ENCODE assay signal across 9 cellular contexts in the genomic region with DNA sequence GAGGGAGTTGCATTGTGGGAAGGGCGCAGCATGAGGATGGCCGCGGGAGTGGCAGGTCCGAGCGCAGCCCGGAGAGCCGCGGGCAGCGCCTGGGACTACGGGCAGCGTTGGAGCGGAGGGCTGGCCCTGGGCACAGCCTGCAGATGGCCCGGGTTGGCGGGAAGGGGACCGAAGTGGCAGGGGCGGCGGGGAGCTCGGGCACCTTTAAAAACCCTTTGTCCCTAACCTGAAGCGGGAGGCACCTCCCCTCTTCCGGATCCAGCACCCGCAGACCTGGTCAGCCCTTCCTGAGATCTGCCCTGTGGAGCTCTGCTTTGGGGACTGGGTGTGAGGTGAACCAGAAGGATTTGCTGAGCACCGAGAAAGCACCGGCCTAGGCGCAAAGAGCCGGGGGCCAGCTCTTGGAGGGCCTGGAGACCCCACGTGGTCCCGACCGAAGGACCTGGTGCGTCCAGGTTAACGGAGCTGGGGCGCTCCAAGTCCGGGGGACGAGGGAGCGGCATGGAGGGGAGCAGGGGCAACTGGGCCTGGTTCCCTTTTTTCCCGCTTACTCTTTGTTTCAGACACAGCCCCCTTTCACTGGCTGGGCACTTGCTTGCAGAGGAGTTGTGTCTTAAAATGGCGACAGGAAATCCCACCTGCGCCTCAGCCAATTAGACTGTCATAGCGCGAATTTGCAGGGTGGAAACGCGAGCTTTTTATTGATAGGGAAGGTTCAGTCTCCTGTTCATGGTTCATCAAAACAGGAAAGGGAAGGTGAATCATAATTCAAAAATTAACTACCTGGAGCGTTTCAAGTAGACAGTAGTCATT. TPM values are rescaled to one million over a fixed set of nuclear protein-coding genes. Genes with fewer than 3 reads are reported as not detected.
A peak's percentile ranks its signal among the peaks of the same experiment; 100 is the strongest.
DNase-seq lines count a peak whose midpoint lies in the region; ATAC-seq, FAIRE-seq and TF ChIP-seq lines count a peak whose summit lies in the region.
"Had no signal": no experiment of that assay in that cellular context is flagged by ENCODE, and none has a peak within 500 bp of the region (broad histone marks: within the 10 kb centered on the region; RNA-seq: fewer than 3 reads in every experiment).

No MANE protein-coding gene starts in this region.

- H3K27ac ChIP-seq in H1 (ENCODE audit: low read depth, low read length), result peak overlapping the region; percentile 97
- peak overlapping the region; percentile 93 for H3K27ac ChIP-seq in stomach smooth muscle (ENCODE audit: low read length)

- no peaks in the 10 kb centered on the region; the same call in 1 of the 2 replicates for H3K79me1 ChIP-seq in H1 (ENCODE audit: low read depth, low read length)

- TF ChIP-seq EP300 in H1 (IDR thresholded peaks at IDR 0.05; ENCODE audit: borderline replicate concordance in 1 of 2, low read depth in 2 of 2, low read length in 2 of 2), result no peak

- TF ChIP-seq RAD21 in H1 (IDR thresholded peaks at IDR 0.05 in 1 of 2, conservative IDR thresholded peaks at IDR 0.05 in 1 of 2; ENCODE audit: low read depth in 2 of 2, low read length in 2 of 2), result no peak

- TF ChIP-seq POLR2A in H1 (IDR thresholded peaks at IDR 0.05; ENCODE audit: control extremely low read depth in 1 of 2, low read depth in 2 of 2, low read length in 2 of 2), result peak; percentile 46 to 78

- 0 out of 2 replicates have a peak overlapping the region, but pooled peaks have one; percentile 29 for H2AK5ac ChIP-seq in H1 (ENCODE audit: low read depth, low read length)

- H2BK20ac ChIP-seq in H1 (ENCODE audit: low read length), result no peak overlapping the region

- FAIRE-seq in H1 (lab: Jason Lieb, UNC), result no peak

- 5% methylated on average over 37 of the region's 42 CpGs; no CpG with 5 or more reads in 1 of the 2 experiments for WGBS in H1 (ENCODE audit: extremely low coverage in 1 of 2, insufficient coverage in 1 of 2, insufficient read length in 1 of 2, insufficient replicate concordance in 2 of 2, low coverage in 1 of 2, low lambda C conversion rate in 2 of 2, missing lambda C conversion rate in 1 of 2), 2 experiments

- H3K4me3 Mint-ChIP-seq in natural killer cell, result no peak overlapping the region
- H3K4me3 Mint-ChIP-seq: activated naive CD4-positive, alpha-beta T cell treated with anti-CD3 and anti-CD28 coated beads, Interleukin-2, amount 50 U/mL, for 24 hours had no signal

- TF ChIP-seq CTCF in H1 (IDR thresholded peaks at IDR 0.05; ENCODE audit: control extremely low read depth in 1 of 3, insufficient read depth in 1 of 3, low read depth in 1 of 3, low read length in 3 of 3), result peak in 1 of 3 experiments; percentile 1; a peak in 1 of 4 replicates
- no peak for TF ChIP-seq CTCF in natural killer cell (IDR thresholded peaks at IDR 0.05)

- no peaks in the 10 kb centered on the region for H3K9me3 ChIP-seq in H1 (ENCODE audit: insufficient read depth in 2 of 2, low read depth in 1 of 2, low read length in 1 of 2)
- H3K9me3 ChIP-seq in stomach smooth muscle (ENCODE audit: control insufficient read depth in 2 of 2, low read length in 2 of 2), result no peaks in the 10 kb centered on the region

- H3K18ac ChIP-seq in H1 (ENCODE audit: extremely low read depth, low read length), result peak overlapping the region; percentile 98

- no peaks in the 10 kb centered on the region for H3K9me3 Mint-ChIP-seq in natural killer cell
- H3K9me3 Mint-ChIP-seq: activated naive CD4-positive, alpha-beta T cell treated with anti-CD3 and anti-CD28 coated beads, Interleukin-2, amount 50 U/mL, for 24 hours had no signal

- peak overlapping the region; percentile 62; the same call in 1 of the 2 replicates for H2BK15ac ChIP-seq in H1 (ENCODE audit: low read length)

- ATAC-seq in GM21526 (IDR thresholded peaks at IDR 0.05; ENCODE audit: low FRiP score, unreplicated experiment) (peak; percentile 9), natural killer cell (peak in 1 of 3 donors; percentile 4)

- H2BK120ac ChIP-seq in H1 (replicated peaks; ENCODE audit: low read depth, low read length), result peak overlapping the region; percentile 55

- intact Hi-C loops in natural killer cell (cut with micrococcal nuclease), result loop anchor here (1.0 to 5.0 kb wide), 6 partner anchors 59 to 948 kb away; partner anchors contain the start of genes ARID2 and SLC38A2

- peak overlapping the region; percentile 91 for H2BK12ac ChIP-seq in H1 (ENCODE audit: low read depth, low read length)

- H3K36me3 ChIP-seq in H1 (ENCODE audit: control insufficient read depth in 2 of 4, insufficient read depth in 4 of 4, low read length in 3 of 4), result no peaks in the 10 kb centered on the region; a peak in 1 of 8 replicates
- no peaks in the 10 kb centered on the region for H3K36me3 ChIP-seq in stomach smooth muscle (ENCODE audit: control insufficient read depth in 2 of 2, insufficient read depth in 2 of 2, low read length in 2 of 2)

- no peaks in the 10 kb centered on the region for H3K36me3 Mint-ChIP-seq in natural killer cell

- peak overlapping the region; percentile 96 to 97 (median 96) for H3K9ac ChIP-seq in H1 (replicated peaks in 1 of 4; ENCODE audit: extremely low read depth in 1 of 4, low read depth in 3 of 4, low read length in 3 of 4)
- peak overlapping the region; percentile 88 to 93 for H3K9ac ChIP-seq in stomach smooth muscle (ENCODE audit: low read length in 2 of 2)

- no peaks in the 10 kb centered on the region for H3K27me3 Mint-ChIP-seq in natural killer cell (ENCODE audit: low read depth in 2 of 2)
- H3K27me3 Mint-ChIP-seq: activated naive CD4-positive, alpha-beta T cell treated with anti-CD3 and anti-CD28 coated beads, Interleukin-2, amount 50 U/mL, for 24 hours had no signal

- no peak overlapping the region for H3K27ac Mint-ChIP-seq in natural killer cell
- H3K27ac Mint-ChIP-seq: activated naive CD4-positive, alpha-beta T cell treated with anti-CD3 and anti-CD28 coated beads, Interleukin-2, amount 50 U/mL, for 24 hours had no signal

- peak overlapping the region; percentile 91 to 98 (median 96) for H3K4me3 ChIP-seq in H1 (ENCODE audit: extremely low read depth in 1 of 4, insufficient read depth in 2 of 4, low read depth in 3 of 4, low read length in 4 of 4)
- peak overlapping the region; percentile 94 to 99 for H3K4me3 ChIP-seq in stomach smooth muscle (ENCODE audit: low read length in 2 of 2)

- peak overlapping the region; percentile 80 for H3K56ac ChIP-seq in H1 (replicated peaks; ENCODE audit: insufficient read length, low read depth, low read length)

- H3K4me1 ChIP-seq in H1 (replicated peaks in 1 of 4; ENCODE audit: control insufficient read depth in 3 of 4, insufficient read depth in 4 of 4, low read length in 3 of 4), result peaks cover 3 to 15% (median 9%) of the 10 kb centered on the region in 4 experiments; a peak in 6 of 7 replicates
- H3K4me1 ChIP-seq in stomach smooth muscle (ENCODE audit: control insufficient read depth, insufficient read depth, low read length), result peaks cover 23% of the 10 kb centered on the region

- peaks cover 11 to 17% of the 10 kb centered on the region in 2 donors for H3K4me1 Mint-ChIP-seq in natural killer cell

- DNase-seq in DMS53 (lab: John Stamatoyannopoulos, UW), result peak; percentile 56
- DNase-seq in Kasumi-1 (lab: John Stamatoyannopoulos, UW), result peak; percentile 4 to 41
- peak; percentile 65 to 67 for DNase-seq in activated CD4-positive, alpha-beta T cell treated with anti-CD3 and anti-CD28 coated beads, Interleukin-2, amount 50 U/mL, for 4 hours
- DNase-seq in H1 (ENCODE audit: low read depth in 1 of 2, low spot score in 2 of 2), result peak in 1 of 2 experiments; percentile 70
- DNase-seq in natural killer cell, result peak; percentile 37
- DNase-seq in NCI-H1092 (lab: John Stamatoyannopoulos, UW), result no peak

- no peak overlapping the region; the same call in 1 of the 2 replicates for H2AFZ ChIP-seq in H1 (ENCODE audit: low read length)

- H4K8ac ChIP-seq in H1 (ENCODE audit: extremely low read depth, insufficient read depth, low read length), result peak overlapping the region; percentile 99

- H3K23me2 ChIP-seq in H1 (ENCODE audit: low read depth, low read length), result peaks cover 9% of the 10 kb centered on the region

- H2BK5ac ChIP-seq in H1 (ENCODE audit: low read depth, low read length), result peak overlapping the region; percentile 99

- POLR2A ChIA-PET in H1 (lab: Charles Lee; ENCODE audit: partially characterized antibody), result interaction anchor here (0.6 to 10.3 kb wide), 51 partner anchors 11 to 634 kb away, joined by 3 to 198 read pairs (median 4); partner anchors contain the start of genes SCAF11 and SLC38A2

- H3K27me3 ChIP-seq in H1 (replicated peaks in 1 of 4; ENCODE audit: control insufficient read depth in 3 of 4, extremely low read depth in 1 of 4, insufficient read depth in 3 of 4, low read length in 3 of 4), result no peaks in the 10 kb centered on the region
- H3K27me3 ChIP-seq in stomach smooth muscle (ENCODE audit: control insufficient read depth in 1 of 2, insufficient read depth in 2 of 2, low read length in 2 of 2), result no peaks in the 10 kb centered on the region

- peaks cover 9 to 14% of the 10 kb centered on the region in 2 experiments for H4K20me1 ChIP-seq in H1 (replicated peaks in 1 of 2; ENCODE audit: control insufficient read depth in 1 of 2, insufficient read depth in 2 of 2, low read length in 2 of 2)

- peak overlapping the region; percentile 72 to 91 for H3K4me2 ChIP-seq in H1 (ENCODE audit: insufficient read depth in 1 of 2, low read depth in 2 of 2, low read length in 2 of 2)

- no peak overlapping the region for H3K14ac ChIP-seq in H1 (ENCODE audit: insufficient read length)

- no peak overlapping the region for H3K23ac ChIP-seq in H1 (ENCODE audit: insufficient read length)

- H3K4ac ChIP-seq in H1 (replicated peaks; ENCODE audit: insufficient read length, low read depth, low read length), result peak overlapping the region; percentile 96

- peak overlapping the region; percentile 84 for H4K5ac ChIP-seq in H1 (ENCODE audit: insufficient read length, low read depth, low read length)

- peaks cover 37 to 67% of the 10 kb centered on the region in 2 experiments for H3K79me2 ChIP-seq in H1 (ENCODE audit: control insufficient read depth in 1 of 2, insufficient read depth in 2 of 2, low read length in 2 of 2)

- CTCF ChIA-PET in H1 (lab: Charles Lee; ENCODE audit: partially characterized antibody), result interaction anchor here (0.9 to 1.6 kb wide), 6 partner anchors 8 to 388 kb away, joined by 3 to 6 read pairs (median 4); no protein-coding TSS in a partner anchor

- H4K91ac ChIP-seq in H1 (replicated peaks; ENCODE audit: insufficient read length, low read length), result peak overlapping the region; percentile 100

TF ChIP-seq in H1, 55 proteins besides CTCF, POLR2A, EP300 and RAD21 (continues in another document):
- TF ChIP-seq ZNF274 (IDR thresholded peaks at IDR 0.05; ENCODE audit: borderline replicate concordance, extremely low read depth, low read length), result no peak

RNA-seq across cellular contexts. Expression of gene SLC38A1, which starts 0.8 kb away (rescaled TPM):
- 242 and 253 TPM in 2 replicates for total RNA-seq in H1 (2021; fragmentation: NEBNext Ultra II Directional; extraction: Animal tissue kit (Norgen Biotek cat#: 25700))
- 65.6 and 83.4 TPM in 2 replicates for polyA plus RNA-seq in H1 (2011; rRNA removed)
- 78.0 TPM for polyA plus RNA-seq in H1 (2011; cell fraction: cytosol; rRNA removed)
- polyA plus RNA-seq in H1 (2011; cell fraction: nucleus; rRNA removed), result 109 TPM
- 72.0 to 136 TPM (median 103 TPM) in 4 replicates for polyA plus RNA-seq in H1 (2012, experiment 1 of 2)
- 7.5 TPM for polyA plus RNA-seq in H1 (2012, experiment 2 of 2)
- 195 TPM for polyA plus RNA-seq in H1 (2013, experiment 1 of 2)
- 193 TPM for polyA plus RNA-seq in H1 (2013, experiment 2 of 2)
- polyA minus RNA-seq in H1 (2011; rRNA and poly(A)+ RNA removed), result 311 and 415 TPM in 2 replicates
- polyA minus RNA-seq in H1 (2011; cell fraction: cytosol; rRNA and poly(A)+ RNA removed), result 153 TPM
- polyA minus RNA-seq in H1 (2011; cell fraction: nucleus; rRNA and poly(A)+ RNA removed), result 416 TPM
- 100 to 1,000 TPM; 295 to 385 (median 354) TPM for total RNA-seq in natural killer cell
